ENCODE assay signal across 25 cellular contexts in the genomic region with DNA sequence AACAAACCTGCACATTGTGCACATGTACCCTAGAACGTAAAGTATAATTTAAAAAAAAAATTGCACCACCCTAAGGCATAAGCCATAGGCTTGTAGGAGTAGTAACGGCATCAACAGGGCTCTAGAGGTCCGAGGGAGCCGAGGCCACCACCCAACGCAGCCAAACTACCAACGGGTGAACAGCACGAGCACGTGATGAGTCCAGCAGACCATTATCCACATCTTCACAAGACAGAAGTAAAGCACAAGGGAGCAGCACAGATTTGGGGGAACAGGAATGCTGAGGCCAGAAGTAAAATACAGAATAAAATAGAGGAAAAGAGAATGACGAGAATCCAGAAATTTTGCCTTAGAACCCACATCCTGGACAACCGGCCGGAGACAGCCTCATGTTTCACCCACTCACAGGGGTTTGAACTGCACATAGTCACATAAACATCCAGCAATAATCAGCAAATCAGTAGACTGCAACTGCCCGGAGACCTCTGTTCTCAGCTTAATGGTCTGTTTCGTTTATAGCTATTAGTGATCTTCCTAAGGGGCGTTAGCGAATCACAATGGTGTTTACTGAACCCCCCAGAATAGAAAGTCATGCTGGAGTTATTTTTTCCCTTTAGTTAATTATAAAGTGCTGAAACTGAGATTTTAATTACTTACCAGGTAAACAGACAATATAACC.
"Had no signal": no experiment of that assay in that cellular context is flagged by ENCODE, and none has a peak within 500 bp of the region (broad histone marks: within the 10 kb centered on the region; RNA-seq: fewer than 3 reads in every experiment).

No MANE protein-coding gene starts in this region.

- ATAC-seq: activated CD8-positive, alpha-beta T cell treated with anti-CD3 and anti-CD28 coated beads, Interleukin-2, amount 10 ng/mL, durations not matched to agents 7 days and 5 days; effector memory CD8-positive, alpha-beta T cell; esophagus mucosa; left ventricle myocardium superior; right lobe of liver; stimulated activated effector memory CD8-positive, alpha-beta T cell treated with anti-CD3 and anti-CD28 coated beads, Interleukin-12 subunit alpha, Interleukin-12 subunit beta, amount 100 ng/mL, for 72 hours had no signal

- H3K4me3 ChIP-seq: adrenal gland, dorsolateral prefrontal cortex, hepatocyte, right lobe of liver, skin epidermis, transverse colon, vagina had no signal

- H3K27me3 Mint-ChIP-seq: activated naive CD4-positive, alpha-beta T cell treated with anti-CD3 and anti-CD28 coated beads, Interleukin-2, amount 50 U/mL, for 24 hours; effector memory CD8-positive, alpha-beta T cell had no signal

- H3K27me3 ChIP-seq: adrenal gland, dorsolateral prefrontal cortex, hepatocyte, right lobe of liver, transverse colon, vagina had no signal

- H3K4me3 Mint-ChIP-seq: activated CD8-positive, alpha-beta T cell treated with anti-CD3 and anti-CD28 coated beads, Interleukin-2, amount 10 ng/mL, durations not matched to agents 7 days and 5 days; activated naive CD4-positive, alpha-beta T cell treated with anti-CD3 and anti-CD28 coated beads, Interleukin-2, amount 50 U/mL, for 24 hours; activated T-helper 1 cell treated with anti-CD3 and anti-CD28 coated beads, Interleukin-12 subunit alpha, Interleukin-12 subunit beta, Interleukin-2, Interleukin-4 antibody, amounts not matched to agents 30 ng/mL and 10 ng/mL and 1 ng/mL, durations not matched to agents 14 hours and 24 hours and 36 hours; effector memory CD8-positive, alpha-beta T cell; immature natural killer cell; stimulated activated effector memory CD8-positive, alpha-beta T cell treated with anti-CD3 and anti-CD28 coated beads, Interleukin-12 subunit alpha, Interleukin-12 subunit beta, amount 100 ng/mL, for 72 hours; T-helper 2 cell treated with Interferon-gamma antibody and Interleukin-4, amounts not matched to agents 5 μg/mL and 100 μg/mL, for 36 hours had no signal

- H3K36me3 ChIP-seq: adrenal gland, right lobe of liver, transverse colon, vagina had no signal

- H3K9me3 ChIP-seq: adrenal gland, right lobe of liver, transverse colon, vagina had no signal

- H3K4me1 ChIP-seq: right lobe of liver, transverse colon had no signal

- DNase-seq: activated CD4-positive, alpha-beta T cell treated with anti-CD3 and anti-CD28 coated beads, Interleukin-2, amount 50 U/mL, for 1 hour; activated CD4-positive, CD25-positive, alpha-beta regulatory T cell treated with anti-CD3 and anti-CD28 coated beads, Interleukin-2, amount 50 U/mL, for 72 hours; activated CD8-positive, alpha-beta T cell treated with anti-CD3 and anti-CD28 coated beads, Interleukin-2, amount 10 ng/mL, durations not matched to agents 7 days and 5 days; activated gamma-delta T cell; adrenal gland; central memory CD4-positive, alpha-beta T cell; dorsolateral prefrontal cortex; effector memory CD8-positive, alpha-beta T cell; glutamatergic neuron; immature natural killer cell; left ventricle myocardium superior; mammary epithelial cell; nucleus accumbens; right lobe of liver; stimulated activated CD4-positive, alpha-beta T cell treated with anti-CD3 and anti-CD28 coated beads, Interleukin-2, amount 100 ng/mL, for 24 hours; transverse colon had no signal

- H3K9me3 Mint-ChIP-seq: activated naive CD4-positive, alpha-beta T cell treated with anti-CD3 and anti-CD28 coated beads, Interleukin-2, amount 50 U/mL, for 24 hours; effector memory CD8-positive, alpha-beta T cell; immature natural killer cell; stimulated activated effector memory CD8-positive, alpha-beta T cell treated with anti-CD3 and anti-CD28 coated beads, Interleukin-12 subunit alpha, Interleukin-12 subunit beta, amount 100 ng/mL, for 72 hours had no signal

- H3K27ac Mint-ChIP-seq: activated CD8-positive, alpha-beta T cell treated with anti-CD3 and anti-CD28 coated beads, Interleukin-2, amount 10 ng/mL, durations not matched to agents 7 days and 5 days; activated naive CD4-positive, alpha-beta T cell treated with anti-CD3 and anti-CD28 coated beads, Interleukin-2, amount 50 U/mL, for 24 hours; activated T-helper 1 cell treated with anti-CD3 and anti-CD28 coated beads, Interleukin-12 subunit alpha, Interleukin-12 subunit beta, Interleukin-2, Interleukin-4 antibody, amounts not matched to agents 30 ng/mL and 10 ng/mL and 1 ng/mL, durations not matched to agents 14 hours and 24 hours and 36 hours; stimulated activated effector memory CD8-positive, alpha-beta T cell treated with anti-CD3 and anti-CD28 coated beads, Interleukin-12 subunit alpha, Interleukin-12 subunit beta, amount 100 ng/mL, for 72 hours; T-helper 2 cell treated with Interferon-gamma antibody and Interleukin-4, amounts not matched to agents 5 μg/mL and 100 μg/mL, for 36 hours had no signal

- H3K27ac ChIP-seq: adrenal gland, dorsolateral prefrontal cortex, right lobe of liver, skin epidermis, transverse colon, vagina, VCaP had no signal
